20 cellular contexts compared by ENCODE assay signal in the genomic region with DNA sequence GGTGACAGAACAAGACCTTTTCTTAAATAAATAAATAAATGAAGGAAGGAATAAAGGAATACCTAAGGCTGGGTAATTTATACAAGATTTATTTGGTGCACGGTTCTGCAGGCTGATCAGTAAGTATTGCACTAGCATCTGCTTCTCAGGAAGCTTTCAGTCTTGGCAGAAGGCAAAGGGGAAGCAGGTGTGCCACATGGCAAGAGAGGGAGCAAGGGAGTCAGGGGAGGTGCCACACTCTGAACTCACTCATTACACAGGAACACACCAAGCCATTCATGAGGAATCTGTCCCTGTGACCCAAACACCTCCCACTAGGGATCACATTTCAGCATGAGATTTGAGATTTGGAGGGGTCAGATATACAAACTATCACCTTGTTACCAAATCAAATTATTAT. TPM values are rescaled to one million over a fixed set of nuclear protein-coding genes. Genes with fewer than 3 reads are reported as not detected.
DNase-seq lines count a peak whose midpoint lies in the region; ATAC-seq and FAIRE-seq lines count a peak whose summit lies in the region.
"Had no signal": no experiment of that assay in that cellular context is flagged by ENCODE, and none has a peak within 500 bp of the region (broad histone marks: within the 10 kb centered on the region; RNA-seq: fewer than 3 reads in every experiment).

No MANE protein-coding gene starts in this region.

- peaks cover 14% of the 10 kb centered on the region for H3K4me1 Mint-ChIP-seq in activated naive CD8-positive, alpha-beta T cell treated with anti-CD3 and anti-CD28 coated beads, Interleukin-2, amount 10 ng/mL, durations not matched to agents 7 days and 5 days
- peaks cover 15% of the 10 kb centered on the region for H3K4me1 Mint-ChIP-seq in activated naive CD8-positive, alpha-beta T cell treated with anti-CD3 and anti-CD28 coated beads for 36 hours
- H3K4me1 Mint-ChIP-seq in activated T-helper 17 cell treated with anti-CD3 and anti-CD28 coated beads, Interleukin-2, amount 50 U/mL, for 72 hours = peaks cover 19% of the 10 kb centered on the region
- peaks cover 30% of the 10 kb centered on the region for H3K4me1 Mint-ChIP-seq in stimulated activated effector memory CD8-positive, alpha-beta T cell treated with anti-CD3 and anti-CD28 coated beads, Interleukin-12 subunit alpha, Interleukin-12 subunit beta, amount 100 ng/mL, for 72 hours
- H3K4me1 Mint-ChIP-seq: mesothelial cell of epicardium had no signal

- no peak for ATAC-seq in activated naive CD8-positive, alpha-beta T cell treated with anti-CD3 and anti-CD28 coated beads, Interleukin-2, amount 10 ng/mL, durations not matched to agents 7 days and 5 days (ENCODE audit: low read depth)
- ATAC-seq in activated T-helper 17 cell treated with anti-CD3 and anti-CD28 coated beads, Interleukin-2, amount 50 U/mL, for 72 hours (replicated peaks) = no peak
- no peak for ATAC-seq in stimulated activated effector memory CD8-positive, alpha-beta T cell treated with anti-CD3 and anti-CD28 coated beads, Interleukin-12 subunit alpha, Interleukin-12 subunit beta, amount 100 ng/mL, for 72 hours
- ATAC-seq: SK-N-SH treated with all-trans-retinoic acid at 6 μM for 48 hours had no signal

- H3K4me3 Mint-ChIP-seq in activated naive CD8-positive, alpha-beta T cell treated with anti-CD3 and anti-CD28 coated beads, Interleukin-2, amount 10 ng/mL, durations not matched to agents 7 days and 5 days = no peak overlapping the region
- H3K4me3 Mint-ChIP-seq in activated naive CD8-positive, alpha-beta T cell treated with anti-CD3 and anti-CD28 coated beads for 36 hours = no peak overlapping the region
- peak overlapping the region; percentile 84 for H3K4me3 Mint-ChIP-seq in activated T-helper 17 cell treated with anti-CD3 and anti-CD28 coated beads, Interleukin-2, amount 50 U/mL, for 72 hours
- H3K4me3 Mint-ChIP-seq in stimulated activated effector memory CD8-positive, alpha-beta T cell treated with anti-CD3 and anti-CD28 coated beads, Interleukin-12 subunit alpha, Interleukin-12 subunit beta, amount 100 ng/mL, for 72 hours = peak overlapping the region; percentile 72
- H3K4me3 Mint-ChIP-seq: mesothelial cell of epicardium had no signal

- H3K36me3 Mint-ChIP-seq in activated naive CD8-positive, alpha-beta T cell treated with anti-CD3 and anti-CD28 coated beads, Interleukin-2, amount 10 ng/mL, durations not matched to agents 7 days and 5 days = peaks cover 13% of the 10 kb centered on the region
- peaks cover 24% of the 10 kb centered on the region for H3K36me3 Mint-ChIP-seq in activated naive CD8-positive, alpha-beta T cell treated with anti-CD3 and anti-CD28 coated beads for 36 hours
- peaks cover 80% of the 10 kb centered on the region for H3K36me3 Mint-ChIP-seq in activated T-helper 17 cell treated with anti-CD3 and anti-CD28 coated beads, Interleukin-2, amount 50 U/mL, for 72 hours (ENCODE audit: low read depth)
- H3K36me3 Mint-ChIP-seq in stimulated activated effector memory CD8-positive, alpha-beta T cell treated with anti-CD3 and anti-CD28 coated beads, Interleukin-12 subunit alpha, Interleukin-12 subunit beta, amount 100 ng/mL, for 72 hours = peaks cover 61% of the 10 kb centered on the region

- no peaks in the 10 kb centered on the region for H3K9me3 Mint-ChIP-seq in activated naive CD8-positive, alpha-beta T cell treated with anti-CD3 and anti-CD28 coated beads, Interleukin-2, amount 10 ng/mL, durations not matched to agents 7 days and 5 days
- H3K9me3 Mint-ChIP-seq in activated naive CD8-positive, alpha-beta T cell treated with anti-CD3 and anti-CD28 coated beads for 36 hours = peaks cover 2% of the 10 kb centered on the region
- no peaks in the 10 kb centered on the region for H3K9me3 Mint-ChIP-seq in activated T-helper 17 cell treated with anti-CD3 and anti-CD28 coated beads, Interleukin-2, amount 50 U/mL, for 72 hours
- H3K9me3 Mint-ChIP-seq in stimulated activated effector memory CD8-positive, alpha-beta T cell treated with anti-CD3 and anti-CD28 coated beads, Interleukin-12 subunit alpha, Interleukin-12 subunit beta, amount 100 ng/mL, for 72 hours = no peaks in the 10 kb centered on the region
- H3K9me3 Mint-ChIP-seq: mesothelial cell of epicardium had no signal

- H3K27ac Mint-ChIP-seq in activated naive CD8-positive, alpha-beta T cell treated with anti-CD3 and anti-CD28 coated beads, Interleukin-2, amount 10 ng/mL, durations not matched to agents 7 days and 5 days = peak overlapping the region; percentile 87
- no peak overlapping the region for H3K27ac Mint-ChIP-seq in activated naive CD8-positive, alpha-beta T cell treated with anti-CD3 and anti-CD28 coated beads for 36 hours
- H3K27ac Mint-ChIP-seq in activated T-helper 17 cell treated with anti-CD3 and anti-CD28 coated beads, Interleukin-2, amount 50 U/mL, for 72 hours = peak overlapping the region; percentile 86
- H3K27ac Mint-ChIP-seq in stimulated activated effector memory CD8-positive, alpha-beta T cell treated with anti-CD3 and anti-CD28 coated beads, Interleukin-12 subunit alpha, Interleukin-12 subunit beta, amount 100 ng/mL, for 72 hours = peak overlapping the region; percentile 91
- H3K27ac Mint-ChIP-seq: B cell had no signal

- POLR2A ChIA-PET in activated naive CD8-positive, alpha-beta T cell treated with anti-CD3 and anti-CD28 coated beads, Interleukin-2, amount 10 ng/mL, durations not matched to agents 7 days and 5 days (lab: Charles Lee) = interaction anchor here (0.6 to 1.6 kb wide), 2 partner anchors 30 to 78 kb away, joined by 3 to 6 read pairs; partner anchors contain the start of gene SKIL

- DNase-seq in activated naive CD8-positive, alpha-beta T cell treated with anti-CD3 and anti-CD28 coated beads, Interleukin-2, amount 10 ng/mL, durations not matched to agents 7 days and 5 days = no peak
- DNase-seq in activated naive CD8-positive, alpha-beta T cell treated with anti-CD3 and anti-CD28 coated beads for 36 hours = no peak
- DNase-seq in M059J (ENCODE audit: low read depth) (peak; percentile 14), 8988T (no peak), GM19239 (ENCODE audit: insufficient read length, low spot score) (no peak), posterior cingulate gyrus (no peak)
- DNase-seq in stimulated activated effector memory CD8-positive, alpha-beta T cell treated with anti-CD3 and anti-CD28 coated beads, Interleukin-12 subunit alpha, Interleukin-12 subunit beta, amount 100 ng/mL, for 72 hours (ENCODE audit: low spot score in 2 of 2) = no peak
- DNase-seq: activated CD8-positive, alpha-beta T cell treated with anti-CD3 and anti-CD28 coated beads, Interleukin-2, amount 10 ng/mL, durations not matched to agents 7 days and 5 days; GOT3; IMR-90; kidney glomerular epithelial cell; NCI-H1048; retina; stimulated activated CD4-positive, alpha-beta T cell treated with anti-CD3 and anti-CD28 coated beads, Interleukin-15, amount 100 ng/mL, for 24 hours; stimulated activated naive CD4-positive, alpha-beta T cell treated with Interleukin-2 at 50 U/mL for 16 hours; trophoblast cell had no signal

- intact Hi-C loops in posterior cingulate gyrus (cut with DNase I) = no loop called here

- no peaks in the 10 kb centered on the region for H3K27me3 Mint-ChIP-seq in activated naive CD8-positive, alpha-beta T cell treated with anti-CD3 and anti-CD28 coated beads, Interleukin-2, amount 10 ng/mL, durations not matched to agents 7 days and 5 days
- H3K27me3 Mint-ChIP-seq in activated naive CD8-positive, alpha-beta T cell treated with anti-CD3 and anti-CD28 coated beads for 36 hours = no peaks in the 10 kb centered on the region
- H3K27me3 Mint-ChIP-seq in activated T-helper 17 cell treated with anti-CD3 and anti-CD28 coated beads, Interleukin-2, amount 50 U/mL, for 72 hours = no peaks in the 10 kb centered on the region
- H3K27me3 Mint-ChIP-seq: B cell had no signal

- no peak for FAIRE-seq in GM19239 (lab: Jason Lieb, UNC)

RNA-seq across cellular contexts. Expression of gene PRKCI, which starts 56.4 kb away (rescaled TPM):
- 10 to 100 TPM; 23.7 to 24.2 TPM for total RNA-seq in activated naive CD8-positive, alpha-beta T cell treated with anti-CD3 and anti-CD28 coated beads, Interleukin-2, amount 10 ng/mL, durations not matched to agents 7 days and 5 days
- 10 to 100 TPM; 19.3 to 22.8 TPM for total RNA-seq in activated naive CD8-positive, alpha-beta T cell treated with anti-CD3 and anti-CD28 coated beads for 36 hours
- total RNA-seq in M059J (2014; rRNA removed; shearing (Covaris generic)) = 50.1 and 63.1 TPM in 2 replicates
- 10 to 100 TPM; 21.3 to 27.1 TPM for total RNA-seq in activated T-helper 17 cell treated with anti-CD3 and anti-CD28 coated beads, Interleukin-2, amount 50 U/mL, for 72 hours

Comparison
In these comparisons a context has a peak if more than half of its experiments do, and no peak if none do; other contexts are left out.
1. H3K4me3 Mint-ChIP-seq: peak in activated T-helper 17 cell treated with anti-CD3 and anti-CD28 coated beads, Interleukin-2, amount 50 U/mL, for 72 hours (single experiment) and stimulated activated effector memory CD8-positive, alpha-beta T cell treated with anti-CD3 and anti-CD28 coated beads, Interleukin-12 subunit alpha, Interleukin-12 subunit beta, amount 100 ng/mL, for 72 hours (single experiment); none in activated naive CD8-positive, alpha-beta T cell treated with anti-CD3 and anti-CD28 coated beads, Interleukin-2, amount 10 ng/mL, durations not matched to agents 7 days and 5 days (single experiment) and activated naive CD8-positive, alpha-beta T cell treated with anti-CD3 and anti-CD28 coated beads for 36 hours (single experiment).